In genomic region chr6:116099036-116099435, GRCh38 we compare ENCODE assay signal across 1 cellular context.
TF ChIP-seq lines count a peak whose summit lies in the region.

No MANE protein-coding gene starts in this region.

TF ChIP-seq in WTC11, 78 proteins besides CTCF, POLR2A, EP300 and RAD21 (continued from another document):
- TF ChIP-seq HMGXB4 (CRISPR knock-in tag; IDR thresholded peaks at IDR 0.05) (no peak), ZNF232 (CRISPR knock-in tag; IDR thresholded peaks at IDR 0.05) (no peak), OVOL2 (CRISPR knock-in tag; IDR thresholded peaks at IDR 0.05; ENCODE audit: borderline replicate concordance) (no peak), EMX1 (CRISPR knock-in tag; IDR thresholded peaks at IDR 0.05) (no peak), ELF4 (CRISPR knock-in tag; IDR thresholded peaks at IDR 0.05; ENCODE audit: low read depth) (no peak)
- TF ChIP-seq, protein P1, sequence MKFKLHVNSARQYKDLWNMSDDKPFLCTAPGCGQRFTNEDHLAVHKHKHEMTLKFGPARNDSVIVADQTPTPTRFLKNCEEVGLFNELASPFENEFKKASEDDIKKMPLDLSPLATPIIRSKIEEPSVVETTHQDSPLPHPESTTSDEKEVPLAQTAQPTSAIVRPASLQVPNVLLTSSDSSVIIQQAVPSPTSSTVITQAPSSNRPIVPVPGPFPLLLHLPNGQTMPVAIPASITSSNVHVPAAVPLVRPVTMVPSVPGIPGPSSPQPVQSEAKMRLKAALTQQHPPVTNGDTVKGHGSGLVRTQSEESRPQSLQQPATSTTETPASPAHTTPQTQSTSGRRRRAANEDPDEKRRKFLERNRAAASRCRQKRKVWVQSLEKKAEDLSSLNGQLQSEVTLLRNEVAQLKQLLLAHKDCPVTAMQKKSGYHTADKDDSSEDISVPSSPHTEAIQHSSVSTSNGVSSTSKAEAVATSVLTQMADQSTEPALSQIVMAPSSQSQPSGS (CRISPR knock-in tag; IDR thresholded peaks at IDR 0.05; ENCODE audit: borderline replicate concordance, low read depth): no peak
